ENCODE assay signal across 8 cellular contexts in genomic region chr17:47530557-47531227, GRCh38. TPM values are rescaled to one million over a fixed set of nuclear protein-coding genes. Genes with fewer than 3 reads are reported as not detected.
DNase-seq lines count a peak whose midpoint lies in the region; ATAC-seq, FAIRE-seq and TF ChIP-seq lines count a peak whose summit lies in the region.
"Not testable (repeated sequence)": the region's sequence is repeated elsewhere in the genome, so short reads cannot be mapped to it uniquely, and the experiment has no call there.

A gene with protein sequence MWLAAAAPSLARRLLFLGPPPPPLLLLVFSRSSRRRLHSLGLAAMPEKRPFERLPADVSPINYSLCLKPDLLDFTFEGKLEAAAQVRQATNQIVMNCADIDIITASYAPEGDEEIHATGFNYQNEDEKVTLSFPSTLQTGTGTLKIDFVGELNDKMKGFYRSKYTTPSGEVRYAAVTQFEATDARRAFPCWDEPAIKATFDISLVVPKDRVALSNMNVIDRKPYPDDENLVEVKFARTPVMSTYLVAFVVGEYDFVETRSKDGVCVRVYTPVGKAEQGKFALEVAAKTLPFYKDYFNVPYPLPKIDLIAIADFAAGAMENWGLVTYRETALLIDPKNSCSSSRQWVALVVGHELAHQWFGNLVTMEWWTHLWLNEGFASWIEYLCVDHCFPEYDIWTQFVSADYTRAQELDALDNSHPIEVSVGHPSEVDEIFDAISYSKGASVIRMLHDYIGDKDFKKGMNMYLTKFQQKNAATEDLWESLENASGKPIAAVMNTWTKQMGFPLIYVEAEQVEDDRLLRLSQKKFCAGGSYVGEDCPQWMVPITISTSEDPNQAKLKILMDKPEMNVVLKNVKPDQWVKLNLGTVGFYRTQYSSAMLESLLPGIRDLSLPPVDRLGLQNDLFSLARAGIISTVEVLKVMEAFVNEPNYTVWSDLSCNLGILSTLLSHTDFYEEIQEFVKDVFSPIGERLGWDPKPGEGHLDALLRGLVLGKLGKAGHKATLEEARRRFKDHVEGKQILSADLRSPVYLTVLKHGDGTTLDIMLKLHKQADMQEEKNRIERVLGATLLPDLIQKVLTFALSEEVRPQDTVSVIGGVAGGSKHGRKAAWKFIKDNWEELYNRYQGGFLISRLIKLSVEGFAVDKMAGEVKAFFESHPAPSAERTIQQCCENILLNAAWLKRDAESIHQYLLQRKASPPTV (plus strand): TSS chr17:47531108. CDS start chr17:47531301, 193 bp downstream.

- peak within 1 kb of the TSS; percentile 92 for H3K27ac Mint-ChIP-seq in activated CD8-positive, alpha-beta T cell treated with anti-CD3 and anti-CD28 coated beads for 36 hours

- H3K4me1 Mint-ChIP-seq in activated CD8-positive, alpha-beta T cell treated with anti-CD3 and anti-CD28 coated beads for 36 hours (ENCODE audit: low read depth), result not testable (repeated sequence)

- peak; percentile 38 to 43; a peak in 2 of 4 replicates for TF ChIP-seq POLR2A in HepG2 (IDR thresholded peaks at IDR 0.05; ENCODE audit: insufficient read depth in 1 of 2, low read depth in 2 of 2, low read length in 2 of 2)

- intact Hi-C loops in activated CD8-positive, alpha-beta T cell treated with anti-CD3 and anti-CD28 coated beads for 36 hours (cut with micrococcal nuclease); dorsolateral prefrontal cortex (cut with DNase I); HepG2 (cut with micrococcal nuclease; ENCODE audit: unreplicated experiment): not testable (repeated sequence)

- H3K4me2 ChIP-seq in BLaER1, result peak within 1 kb of the TSS; percentile 78
- H3K4me2 ChIP-seq in HepG2 (ENCODE audit: low read depth, low read length), result peak within 1 kb of the TSS; percentile 76

- H3K9ac ChIP-seq in BLaER1, result peak within 1 kb of the TSS; percentile 82
- H3K9ac ChIP-seq in HepG2 (ENCODE audit: insufficient read depth, low read depth, low read length), result peak within 1 kb of the TSS; percentile 74

- peak within 1 kb of the TSS; percentile 93 for H3K4me3 Mint-ChIP-seq in activated CD8-positive, alpha-beta T cell treated with anti-CD3 and anti-CD28 coated beads for 36 hours

- H3K4me3 ChIP-seq in BLaER1, result peak within 1 kb of the TSS; percentile 73
- H3K4me3 ChIP-seq in dorsolateral prefrontal cortex, result peak within 1 kb of the TSS; percentile 43 to 76 (median 62)
- H3K4me3 ChIP-seq in HepG2 (replicated peaks in 1 of 3; ENCODE audit: insufficient read depth in 1 of 3, low read depth in 2 of 3, low read length in 3 of 3), result peak within 1 kb of the TSS; percentile 68 to 83 (median 76)

- H3K36me3 ChIP-seq in BLaER1; HepG2 (replicated peaks in 1 of 2; ENCODE audit: control insufficient read depth in 1 of 2, insufficient read depth in 2 of 2, low read length in 2 of 2): not testable (repeated sequence)

- ATAC-seq in GM19452 (IDR thresholded peaks at IDR 0.05; ENCODE audit: unreplicated experiment) (peak; percentile 71), HepG2 (peak; percentile 90)
- ATAC-seq in activated CD8-positive, alpha-beta T cell treated with anti-CD3 and anti-CD28 coated beads for 36 hours, result peak; percentile 84

- DNase-seq in HK-2 (ENCODE audit: unreplicated experiment) (peak; percentile 89), NCI-H82 treated with DMSO at 0.1 percent for 48 hours (lab: John Stamatoyannopoulos, UW; ENCODE audit: unreplicated experiment) (peak; percentile 45), dorsolateral prefrontal cortex (peak; percentile 58 to 88 (median 74)), HepG2 (ENCODE audit: low spot score) (peak; percentile 82)
- peak; percentile 89 for DNase-seq in activated CD8-positive, alpha-beta T cell treated with anti-CD3 and anti-CD28 coated beads for 36 hours
- peak; percentile 80 to 85 for DNase-seq in stimulated activated CD4-positive, alpha-beta T cell treated with anti-CD3 and anti-CD28 coated beads, Interleukin-2, amount 100 ng/mL, for 24 hours

- not testable (repeated sequence) for H3K9me3 ChIP-seq in BLaER1; HepG2 (ENCODE audit: low read length)

- FAIRE-seq in HepG2 (lab: Jason Lieb, UNC), result peak; percentile 63

- CTCF ChIA-PET in activated CD8-positive, alpha-beta T cell treated with anti-CD3 and anti-CD28 coated beads for 36 hours (lab: Charles Lee); HepG2 (lab: Yijun Ruan, JAX; ENCODE audit: low intra/inter-chr PET ratio, low total read pairs): not testable (repeated sequence)

- TF ChIP-seq RAD21 in HepG2 (CRISPR knock-in tag; IDR thresholded peaks at IDR 0.05), result not testable (repeated sequence)

- POLR2A ChIA-PET in activated CD8-positive, alpha-beta T cell treated with anti-CD3 and anti-CD28 coated beads for 36 hours (lab: Charles Lee); HepG2 (lab: Yijun Ruan, JAX): not testable (repeated sequence)

- peaks cover 24% of the 10 kb centered on the region for H4K20me1 ChIP-seq in BLaER1
- H4K20me1 ChIP-seq in HepG2 (ENCODE audit: insufficient read depth, low read length), result not testable (repeated sequence)

- H3K79me2 ChIP-seq in HepG2 (ENCODE audit: insufficient read depth, low read length), result peaks cover 25% of the 10 kb centered on the region

- TF ChIP-seq CTCF in activated CD8-positive, alpha-beta T cell treated with anti-CD3 and anti-CD28 coated beads for 36 hours (IDR thresholded peaks at IDR 0.05); HepG2 (CRISPR knock-in tag; IDR thresholded peaks at IDR 0.05): not testable (repeated sequence)
- peak in 2 of 56 donors; percentile 11 to 15 for TF ChIP-seq CTCF in dorsolateral prefrontal cortex (IDR thresholded peaks at IDR 0.05 in 54 of 56, conservative IDR thresholded peaks at IDR 0.05 in 2 of 56; ENCODE audit: low read depth in 1 of 56, partially characterized antibody in 56 of 56)

- not testable (repeated sequence) for H3K27me3 ChIP-seq in BLaER1; dorsolateral prefrontal cortex; HepG2 (ENCODE audit: control insufficient read depth in 1 of 2, insufficient read depth in 2 of 2, low read length in 2 of 2)

- in situ Hi-C loops in HepG2 (cut with HindIII; ENCODE audit: extremely low pct_ligation_motif_present, low pct_unique_long_range_greater_than_20kb), result not testable (repeated sequence)

- H3K27ac ChIP-seq in BLaER1 (peak within 1 kb of the TSS; percentile 73), dorsolateral prefrontal cortex (peak within 1 kb of the TSS in 58 of 59 donors; percentile 22 to 93 (median 87)), HepG2 (ENCODE audit: extremely low read length, insufficient read depth, low read length) (peak within 1 kb of the TSS; percentile 71)

- H2AFZ ChIP-seq in HepG2 (ENCODE audit: low read length), result peak within 1 kb of the TSS; percentile 28

- peaks cover 15% of the 10 kb centered on the region; the same call in 1 of the 2 replicates for H3K4me1 ChIP-seq in BLaER1
- 0 out of 2 replicates have a peak, but pooled peaks cover 13% of the 10 kb centered on the region for H3K4me1 ChIP-seq in HepG2 (ENCODE audit: insufficient read depth, low read length)

- not testable (repeated sequence) for H3K9me3 Mint-ChIP-seq in activated CD8-positive, alpha-beta T cell treated with anti-CD3 and anti-CD28 coated beads for 36 hours

- WGBS in HepG2 (ENCODE audit: low lambda C conversion rate), result 15% methylated on average over 57 of the region's 59 CpGs

- not testable (repeated sequence) for BruUV-seq in HepG2 (replicated peaks; lab: Mats Ljungman, UMichigan)

- H3K27me3 Mint-ChIP-seq in activated CD8-positive, alpha-beta T cell treated with anti-CD3 and anti-CD28 coated beads for 36 hours, result not testable (repeated sequence)

- H3K36me3 Mint-ChIP-seq in activated CD8-positive, alpha-beta T cell treated with anti-CD3 and anti-CD28 coated beads for 36 hours (ENCODE audit: low read depth), result not testable (repeated sequence)

- TF ChIP-seq EP300 in HepG2 (IDR thresholded peaks at IDR 0.05; ENCODE audit: low read depth in 2 of 2, low read length in 2 of 2); HepG2 (CRISPR knock-in tag; IDR thresholded peaks at IDR 0.05; ENCODE audit: borderline replicate concordance): not testable (repeated sequence)

TF ChIP-seq in HepG2, 621 proteins besides CTCF, POLR2A, EP300 and RAD21 (continues in another document):
- 0 out of 2 replicates have a peak, but pooled peaks have one; percentile 16 for TF ChIP-seq RXRA (CRISPR knock-in tag; IDR thresholded peaks at IDR 0.05)

RNA-seq across cellular contexts. Expression of the gene that starts here (rescaled TPM):
- total RNA-seq in activated CD8-positive, alpha-beta T cell treated with anti-CD3 and anti-CD28 coated beads for 36 hours, result 100 to 1,000 TPM in 1 of 2 experiments, 10 to 100 TPM in 1; 99.0 to 108 TPM
- total RNA-seq in dorsolateral prefrontal cortex (100 to 1,000 TPM; 161 to 291 (median 203) TPM), HepG2 (2016; rRNA removed; fragmentation: Illumina TruSeq; extraction: Trizol) (53.5 and 122 TPM in 2 replicates)
- total RNA-seq in HepG2 (2016; cell fraction: cytosol; rRNA removed; fragmentation: Illumina TruSeq; extraction: Trizol; ENCODE audit: low read depth), result 52.9 and 56.5 TPM in 2 replicates
- 51.1 and 102 TPM in 2 replicates for total RNA-seq in HepG2 (2016; cell fraction: insoluble cytoplasmic fraction; rRNA removed; fragmentation: Illumina TruSeq; extraction: Trizol)
- 31.6 and 40.1 TPM in 2 replicates for total RNA-seq in HepG2 (2016; cell fraction: membrane; rRNA removed; fragmentation: Illumina TruSeq; extraction: Trizol)
- total RNA-seq in HepG2 (2016; cell fraction: nucleus; rRNA removed; fragmentation: Illumina TruSeq; extraction: Trizol), result 93.7 and 113 TPM in 2 replicates
- 102 and 127 TPM in 2 replicates for polyA plus RNA-seq in HepG2 (2011; rRNA removed)
- polyA plus RNA-seq in HepG2 (2011; cell fraction: cytosol; rRNA removed), result 24.5 and 48.8 TPM in 2 replicates
- 228 and 260 TPM in 2 replicates for polyA plus RNA-seq in HepG2 (2011; cell fraction: nucleus; rRNA removed)
- polyA plus RNA-seq in HepG2 (2012), result 117 and 130 TPM in 2 replicates
- polyA plus RNA-seq in HepG2 (2016; cell fraction: cytosol; fragmentation: Illumina TruSeq; extraction: Trizol; ENCODE audit: low read depth), result 5.6 and 6.3 TPM in 2 replicates
- polyA plus RNA-seq in HepG2 (2016; cell fraction: insoluble cytoplasmic fraction; fragmentation: Illumina TruSeq; extraction: Trizol; ENCODE audit: low read depth), result 77.5 and 82.8 TPM in 2 replicates
- 11.5 and 15.9 TPM in 2 replicates for polyA plus RNA-seq in HepG2 (2016; cell fraction: membrane; fragmentation: Illumina TruSeq; extraction: Trizol; ENCODE audit: low read depth)
- polyA plus RNA-seq in HepG2 (2016; cell fraction: nucleus; fragmentation: Illumina TruSeq; extraction: Trizol; ENCODE audit: insufficient read depth, low read depth), result 133 and 138 TPM in 2 replicates
- polyA minus RNA-seq in HepG2 (2011; rRNA and poly(A)+ RNA removed; ENCODE audit: low replicate concordance), result 95.9 and 104 TPM in 2 replicates
- polyA minus RNA-seq in HepG2 (2011; cell fraction: cytosol; rRNA and poly(A)+ RNA removed), result 75.9 and 82.7 TPM in 2 replicates
- 198 and 217 TPM in 2 replicates for polyA minus RNA-seq in HepG2 (2011; cell fraction: nucleus; rRNA and poly(A)+ RNA removed)

Comparison
In these comparisons a context has a peak if more than half of its experiments do, and no peak if none do; other contexts are left out.
1. Peak in every context shown above with its lines: DNase-seq, ATAC-seq, H3K4me3 ChIP-seq and H3K27ac ChIP-seq.